ENCODE assay signal across 14 cellular contexts in the genomic region with DNA sequence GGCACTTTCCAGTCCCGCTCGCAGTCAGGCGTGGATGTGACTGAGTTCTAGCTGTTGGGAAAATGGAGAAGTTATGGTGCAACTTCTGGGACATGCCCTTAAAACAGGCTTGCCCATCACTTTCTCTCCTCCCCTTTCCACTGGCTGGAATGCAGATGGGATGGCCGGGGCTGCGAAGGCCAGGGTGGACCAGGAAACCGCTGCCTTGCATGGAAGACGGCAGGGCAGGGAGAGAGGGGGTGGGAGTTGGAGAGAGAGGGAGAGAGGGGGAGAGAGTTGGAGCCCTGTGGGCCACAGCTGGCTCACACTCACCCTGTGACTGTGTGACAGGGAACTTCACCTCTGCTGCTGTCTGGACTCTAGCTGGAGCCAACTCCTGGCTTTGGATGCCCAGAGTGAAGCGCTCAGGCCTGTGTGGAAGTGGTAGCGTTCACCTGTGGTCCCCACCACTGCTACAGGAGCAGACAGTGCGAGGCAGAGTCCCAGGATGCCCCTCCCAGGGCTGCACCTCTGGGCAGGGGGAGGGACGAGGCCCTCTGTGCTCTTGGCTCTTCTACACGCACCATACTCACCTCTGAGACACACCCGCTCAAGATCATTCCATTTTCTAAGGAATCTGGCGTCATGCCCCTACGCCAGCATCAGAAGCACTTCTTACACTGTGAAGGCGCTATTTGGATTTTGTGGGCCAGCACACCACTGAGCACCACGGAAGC.
"Had no signal": no experiment of that assay in that cellular context is flagged by ENCODE, and none has a peak within 500 bp of the region (broad histone marks: within the 10 kb centered on the region; RNA-seq: fewer than 3 reads in every experiment).

No MANE protein-coding gene starts in this region.

- H3K9me3 Mint-ChIP-seq: neural crest cell had no signal

- H3K4me3 Mint-ChIP-seq: neural crest cell had no signal

- ATAC-seq: activated CD4-positive, CD25-positive, alpha-beta regulatory T cell treated with anti-CD3 and anti-CD28 coated beads, Interleukin-2, amount 50 U/mL, for 24 hours; right lobe of liver had no signal

- H3K27ac Mint-ChIP-seq: progenitor cell of endocrine pancreas had no signal

- H3K4me3 ChIP-seq: heart right ventricle, right lobe of liver had no signal

- H3K9me3 ChIP-seq: heart right ventricle, right lobe of liver had no signal

- H3K27me3 ChIP-seq: heart right ventricle, right lobe of liver had no signal

- DNase-seq: activated CD4-positive, alpha-beta T cell treated with anti-CD3 and anti-CD28 coated beads, Interleukin-2, amount 50 U/mL, for 4 hours; activated naive CD4-positive, alpha-beta T cell; activated T-cell treated with anti-CD3 and anti-CD28 coated beads, Interleukin-2, amount 50 U/mL, for 48 hours; central memory CD4-positive, alpha-beta T cell; cortex of kidney; effector CD8-positive, alpha-beta T cell; stimulated activated CD4-positive, alpha-beta T cell treated with anti-CD3 and anti-CD28 coated beads, Interleukin-12 subunit alpha, Interleukin-12 subunit beta, amount 100 ng/mL, for 4 hours; stimulated activated naive CD4-positive, alpha-beta T cell; T-helper 2 cell had no signal

- H3K27me3 Mint-ChIP-seq: progenitor cell of endocrine pancreas had no signal
